1 cellular context compared by ENCODE assay signal in the genomic region with DNA sequence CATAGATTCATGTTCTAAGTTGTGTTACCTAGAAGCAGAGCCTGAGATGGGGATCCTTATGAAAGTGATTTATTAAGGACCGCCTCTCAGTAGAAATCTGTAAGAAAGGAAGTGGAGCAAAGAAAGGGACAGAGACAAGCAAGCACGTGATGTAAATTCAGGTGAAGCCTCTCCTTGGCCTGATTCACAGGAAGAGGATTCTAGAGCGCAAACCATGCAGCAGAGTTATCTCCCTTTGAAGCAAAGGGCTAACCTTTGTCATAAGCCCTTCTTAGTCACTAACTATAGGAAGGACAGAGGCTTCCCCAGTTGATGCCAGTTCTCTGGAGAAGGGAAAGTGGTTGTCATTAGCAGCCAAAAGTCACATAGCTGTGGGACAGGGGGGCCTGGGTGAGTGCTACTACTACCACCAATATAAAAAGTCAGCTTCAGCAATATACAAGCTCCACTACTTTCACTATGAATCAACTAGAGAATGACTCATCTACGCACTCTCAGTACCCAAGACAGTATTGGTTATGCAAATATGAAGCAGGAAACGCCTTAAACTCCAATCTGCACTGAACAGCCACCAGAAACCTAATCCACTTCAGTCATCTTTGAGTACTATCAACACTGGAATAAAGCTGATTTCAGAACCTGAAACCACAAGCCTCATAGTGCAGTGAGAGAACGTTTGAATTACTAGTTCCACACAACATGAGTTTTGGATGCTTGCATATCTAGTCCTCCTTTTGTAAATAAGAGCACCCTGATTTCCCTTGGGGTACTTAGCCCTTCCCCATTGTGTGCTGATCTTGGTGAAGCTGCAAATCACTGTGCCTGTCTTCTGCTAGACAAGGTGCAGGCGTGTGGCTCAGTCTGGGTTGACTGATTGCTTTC.
TF ChIP-seq lines count a peak whose summit lies in the region.

No MANE protein-coding gene starts in this region.

TF ChIP-seq in K562, 482 proteins besides CTCF, POLR2A, EP300 and RAD21 (continued from another document and continues in another):
- TF ChIP-seq, protein P1, sequence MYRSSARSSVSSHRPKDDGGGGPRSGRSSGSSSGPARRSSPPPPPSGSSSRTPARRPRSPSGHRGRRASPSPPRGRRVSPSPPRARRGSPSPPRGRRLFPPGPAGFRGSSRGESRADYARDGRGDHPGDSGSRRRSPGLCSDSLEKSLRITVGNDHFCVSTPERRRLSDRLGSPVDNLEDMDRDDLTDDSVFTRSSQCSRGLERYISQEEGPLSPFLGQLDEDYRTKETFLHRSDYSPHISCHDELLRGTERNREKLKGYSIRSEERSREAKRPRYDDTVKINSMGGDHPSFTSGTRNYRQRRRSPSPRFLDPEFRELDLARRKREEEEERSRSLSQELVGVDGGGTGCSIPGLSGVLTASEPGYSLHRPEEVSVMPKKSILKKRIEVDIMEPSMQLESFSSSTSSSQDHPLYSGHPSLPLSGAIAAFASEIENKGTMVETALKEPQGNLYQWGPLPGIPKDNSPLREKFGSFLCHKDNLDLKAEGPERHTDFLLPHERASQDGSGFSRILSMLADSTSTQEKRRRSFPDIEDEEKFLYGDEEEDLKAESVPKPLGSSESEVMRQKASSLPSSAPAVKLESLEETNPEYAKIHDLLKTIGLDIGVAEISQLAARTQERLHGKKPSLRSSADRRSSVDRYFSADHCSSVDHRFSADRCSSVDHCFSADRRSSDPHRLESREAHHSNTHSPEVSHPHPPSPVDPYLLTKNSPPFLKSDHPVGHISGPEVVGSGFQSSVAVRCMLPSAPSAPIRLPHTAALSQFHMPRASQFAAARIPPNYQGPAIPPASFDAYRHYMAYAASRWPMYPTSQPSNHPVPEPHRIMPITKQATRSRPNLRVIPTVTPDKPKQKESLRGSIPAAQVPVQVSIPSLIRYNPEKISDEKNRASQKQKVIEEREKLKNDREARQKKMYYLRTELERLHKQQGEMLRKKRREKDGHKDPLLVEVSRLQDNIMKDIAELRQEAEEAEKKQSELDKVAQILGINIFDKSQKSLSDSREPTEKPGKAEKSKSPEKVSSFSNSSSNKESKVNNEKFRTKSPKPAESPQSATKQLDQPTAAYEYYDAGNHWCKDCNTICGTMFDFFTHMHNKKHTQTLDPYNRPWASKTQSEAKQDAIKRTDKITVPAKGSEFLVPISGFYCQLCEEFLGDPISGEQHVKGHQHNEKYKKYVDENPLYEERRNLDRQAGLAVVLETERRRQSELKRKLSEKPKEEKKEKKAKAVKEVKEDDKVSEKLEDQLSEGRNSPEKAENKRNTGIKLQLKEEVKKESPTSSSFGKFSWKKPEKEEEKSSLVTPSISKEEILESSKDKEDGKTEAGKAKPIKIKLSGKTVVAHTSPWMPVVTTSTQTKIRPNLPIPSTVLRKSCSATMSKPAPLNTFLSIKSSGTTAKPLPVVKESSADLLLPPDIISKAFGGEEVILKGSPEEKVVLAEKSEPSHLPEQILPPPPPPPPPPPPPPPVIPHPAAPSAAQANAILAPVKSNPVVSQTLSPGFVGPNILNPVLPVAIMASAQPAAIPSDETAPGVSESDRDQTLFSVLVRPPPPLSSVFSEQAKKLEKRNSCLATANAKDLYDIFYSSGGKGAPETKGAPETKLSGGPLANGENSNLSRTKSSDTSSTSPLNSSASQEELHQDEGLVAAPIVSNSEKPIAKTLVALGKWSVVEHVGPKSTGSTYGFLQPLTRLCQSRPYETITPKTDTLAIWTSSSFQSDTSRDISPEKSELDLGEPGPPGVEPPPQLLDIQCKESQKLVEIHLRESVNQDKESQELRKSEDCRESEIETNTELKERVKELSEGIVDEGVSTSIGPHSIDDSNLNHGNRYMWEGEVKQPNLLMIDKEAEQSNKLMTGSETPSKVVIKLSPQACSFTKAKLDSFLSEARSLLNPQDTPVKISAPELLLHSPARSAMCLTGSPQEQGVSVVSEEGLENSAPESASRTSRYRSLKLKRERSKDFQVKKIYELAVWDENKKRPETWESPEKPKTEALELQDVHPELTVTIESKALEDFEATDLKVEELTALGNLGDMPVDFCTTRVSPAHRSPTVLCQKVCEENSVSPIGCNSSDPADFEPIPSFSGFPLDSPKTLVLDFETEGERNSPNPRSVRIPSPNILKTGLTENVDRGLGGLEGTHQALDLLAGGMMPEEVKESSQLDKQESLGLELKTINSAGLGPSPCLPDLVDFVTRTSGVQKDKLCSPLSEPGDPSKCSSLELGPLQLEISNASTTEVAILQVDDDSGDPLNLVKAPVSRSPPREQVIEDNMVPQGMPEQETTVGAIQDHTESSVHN (IDR thresholded peaks at IDR 0.05; ENCODE audit: borderline replicate concordance in 1 of 2, low read depth in 1 of 2), result no peak
- TF ChIP-seq, protein P2, sequence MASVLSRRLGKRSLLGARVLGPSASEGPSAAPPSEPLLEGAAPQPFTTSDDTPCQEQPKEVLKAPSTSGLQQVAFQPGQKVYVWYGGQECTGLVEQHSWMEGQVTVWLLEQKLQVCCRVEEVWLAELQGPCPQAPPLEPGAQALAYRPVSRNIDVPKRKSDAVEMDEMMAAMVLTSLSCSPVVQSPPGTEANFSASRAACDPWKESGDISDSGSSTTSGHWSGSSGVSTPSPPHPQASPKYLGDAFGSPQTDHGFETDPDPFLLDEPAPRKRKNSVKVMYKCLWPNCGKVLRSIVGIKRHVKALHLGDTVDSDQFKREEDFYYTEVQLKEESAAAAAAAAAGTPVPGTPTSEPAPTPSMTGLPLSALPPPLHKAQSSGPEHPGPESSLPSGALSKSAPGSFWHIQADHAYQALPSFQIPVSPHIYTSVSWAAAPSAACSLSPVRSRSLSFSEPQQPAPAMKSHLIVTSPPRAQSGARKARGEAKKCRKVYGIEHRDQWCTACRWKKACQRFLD (CRISPR knock-in tag; IDR thresholded peaks at IDR 0.05), result peak; percentile 44; the same call in 1 of the 2 replicates
- TF ChIP-seq XRCC3 (IDR thresholded peaks at IDR 0.05) (no peak), HDGF (IDR thresholded peaks at IDR 0.05) (no peak), HLTF (IDR thresholded peaks at IDR 0.05) (no peak), E4F1 (CRISPR knock-in tag; IDR thresholded peaks at IDR 0.05; ENCODE audit: borderline replicate concordance) (no peak), SIN3A (IDR thresholded peaks at IDR 0.05; ENCODE audit: borderline replicate concordance in 2 of 2, control insufficient read depth in 1 of 2, low read depth in 2 of 2, low read length in 2 of 2) (no peak), ZNF655 (CRISPR knock-in tag; IDR thresholded peaks at IDR 0.05) (no peak), STAT6 (CRISPR knock-in tag; IDR thresholded peaks at IDR 0.05) (no peak), ZNF740 (CRISPR knock-in tag; IDR thresholded peaks at IDR 0.05) (no peak), ZNF740 (tag; IDR thresholded peaks at IDR 0.05) (no peak), GATAD2B (IDR thresholded peaks at IDR 0.05; ENCODE audit: borderline replicate concordance) (no peak), NRF1 (conservative IDR thresholded peaks at IDR 0.05 in 1 of 2, IDR thresholded peaks at IDR 0.05 in 1 of 2) (no peak; a peak in 2 of 4 replicates), HDAC3 (IDR thresholded peaks at IDR 0.05; ENCODE audit: borderline replicate concordance, partially characterized antibody) (peak; percentile 52), TOE1 (IDR thresholded peaks at IDR 0.05; ENCODE audit: borderline replicate concordance) (no peak), TOE1 (CRISPR knock-in tag; IDR thresholded peaks at IDR 0.05; ENCODE audit: borderline replicate concordance, low read depth) (no peak), MEF2D (tag; conservative IDR thresholded peaks at IDR 0.05; ENCODE audit: low read depth) (0 out of 2 replicates have a peak, but pooled peaks have one; percentile 22), SAP30 (IDR thresholded peaks at IDR 0.05; ENCODE audit: borderline replicate concordance, insufficient read depth, low read depth, low read length, poor library complexity, severe bottlenecking) (no peak)
- TF ChIP-seq, protein P3, sequence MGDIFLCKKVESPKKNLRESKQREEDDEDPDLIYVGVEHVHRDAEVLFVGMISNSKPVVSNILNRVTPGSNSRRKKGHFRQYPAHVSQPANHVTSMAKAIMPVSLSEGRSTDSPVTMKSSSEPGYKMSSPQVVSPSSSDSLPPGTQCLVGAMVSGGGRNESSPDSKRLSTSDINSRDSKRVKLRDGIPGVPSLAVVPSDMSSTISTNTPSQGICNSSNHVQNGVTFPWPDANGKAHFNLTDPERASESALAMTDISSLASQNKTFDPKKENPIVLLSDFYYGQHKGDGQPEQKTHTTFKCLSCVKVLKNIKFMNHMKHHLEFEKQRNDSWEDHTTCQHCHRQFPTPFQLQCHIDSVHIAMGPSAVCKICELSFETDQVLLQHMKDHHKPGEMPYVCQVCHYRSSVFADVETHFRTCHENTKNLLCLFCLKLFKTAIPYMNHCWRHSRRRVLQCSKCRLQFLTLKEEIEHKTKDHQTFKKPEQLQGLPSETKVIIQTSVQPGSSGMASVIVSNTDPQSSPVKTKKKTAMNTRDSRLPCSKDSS (IDR thresholded peaks at IDR 0.05; ENCODE audit: low read depth, partially characterized antibody), result no peak
- TF ChIP-seq, protein P4, sequence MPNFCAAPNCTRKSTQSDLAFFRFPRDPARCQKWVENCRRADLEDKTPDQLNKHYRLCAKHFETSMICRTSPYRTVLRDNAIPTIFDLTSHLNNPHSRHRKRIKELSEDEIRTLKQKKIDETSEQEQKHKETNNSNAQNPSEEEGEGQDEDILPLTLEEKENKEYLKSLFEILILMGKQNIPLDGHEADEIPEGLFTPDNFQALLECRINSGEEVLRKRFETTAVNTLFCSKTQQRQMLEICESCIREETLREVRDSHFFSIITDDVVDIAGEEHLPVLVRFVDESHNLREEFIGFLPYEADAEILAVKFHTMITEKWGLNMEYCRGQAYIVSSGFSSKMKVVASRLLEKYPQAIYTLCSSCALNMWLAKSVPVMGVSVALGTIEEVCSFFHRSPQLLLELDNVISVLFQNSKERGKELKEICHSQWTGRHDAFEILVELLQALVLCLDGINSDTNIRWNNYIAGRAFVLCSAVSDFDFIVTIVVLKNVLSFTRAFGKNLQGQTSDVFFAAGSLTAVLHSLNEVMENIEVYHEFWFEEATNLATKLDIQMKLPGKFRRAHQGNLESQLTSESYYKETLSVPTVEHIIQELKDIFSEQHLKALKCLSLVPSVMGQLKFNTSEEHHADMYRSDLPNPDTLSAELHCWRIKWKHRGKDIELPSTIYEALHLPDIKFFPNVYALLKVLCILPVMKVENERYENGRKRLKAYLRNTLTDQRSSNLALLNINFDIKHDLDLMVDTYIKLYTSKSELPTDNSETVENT (CRISPR knock-in tag; IDR thresholded peaks at IDR 0.05), result no peak
